Comparison of ENCODE assay signal across 24 cellular contexts in genomic region chr3:12027199-12027598, GRCh38. TPM values are rescaled to one million over a fixed set of nuclear protein-coding genes. Genes with fewer than 3 reads are reported as not detected.
"Had no signal": no experiment of that assay in that cellular context is flagged by ENCODE, and none has a peak within 500 bp of the region (broad histone marks: within the 10 kb centered on the region; RNA-seq: fewer than 3 reads in every experiment).

No MANE protein-coding gene starts in this region.

- DNase-seq: MV-4-11; NCI-H1048; NCI-H1105; NCI-H1417; NCI-H1436 treated with DMSO at 0.1 percent for 48 hours; NCI-H1694; NCI-H187 treated with DMSO at 0.1 percent for 48 hours; NCI-H2029 treated with DMSO at 0.1 percent for 48 hours; NCI-H2107; NCI-H2171 treated with DMSO at 0.1 percent for 48 hours; NCI-H524; NCI-H526 treated with DMSO at 0.1 percent for 48 hours; NCI-H748 treated with DMSO at 0.1 percent for 48 hours; NK-92 treated with Interleukin-12 subunit alpha and Interleukin-12 subunit beta, amount 100 ng/mL, for 24 hours; PC-3; SHP77 had no signal

- ATAC-seq: Panc1, PC-3 had no signal

RNA-seq across cellular contexts. Expression of gene SYN2, which starts 23.0 kb away (rescaled TPM):
- total RNA-seq: HT-29; LHCN-M2; MCF 10A; NCI-H460; OCI-LY7; SK-MEL-5; T-helper 1 cell treated with Interleukin-12 subunit alpha and Interleukin-12 subunit beta and Interleukin-4 antibody, amounts not matched to agents 30 ng/mL and 1 ng/mL, for 36 hours had no signal
